Comparison of ENCODE assay signal across 8 cellular contexts in genomic region chr5:111461261-111461671, GRCh38. TPM values are rescaled to one million over a fixed set of nuclear protein-coding genes. Genes with fewer than 3 reads are reported as not detected.
DNase-seq lines count a peak whose midpoint lies in the region; ATAC-seq and TF ChIP-seq lines count a peak whose summit lies in the region.

No MANE protein-coding gene starts in this region.

- intact Hi-C loops in CD8-positive, alpha-beta T cell (cut with DNase I, micrococcal nuclease): no loop called here
- intact Hi-C loops in CD4-positive, alpha-beta memory T cell (cut with micrococcal nuclease): no loop called here

- DNase-seq in CD8-positive, alpha-beta T cell: no peak
- DNase-seq in H7 (peak; percentile 60), SK-MEL-5 (ENCODE audit: low read depth, low spot score) (peak; percentile 80), iPS-NIHi7 (ENCODE audit: extremely low spot score) (peak; percentile 79), NCI-H187 (lab: John Stamatoyannopoulos, UW) (no peak)
- no peak for DNase-seq in CD4-positive, alpha-beta memory T cell

- H3K9me3 ChIP-seq in CD8-positive, alpha-beta T cell (ENCODE audit: low read length): no peaks in the 10 kb centered on the region
- H3K9me3 ChIP-seq in CD4-positive, alpha-beta memory T cell (ENCODE audit: control insufficient read depth in 1 of 2, low read length in 2 of 2): no peaks in the 10 kb centered on the region

- peaks cover 2% of the 10 kb centered on the region for H3K9me3 Mint-ChIP-seq in CD8-positive, alpha-beta T cell
- no peaks in the 10 kb centered on the region for H3K9me3 Mint-ChIP-seq in CD4-positive, alpha-beta memory T cell

- POLR2A ChIA-PET in CD8-positive, alpha-beta T cell (lab: Charles Lee): no interaction called here
- POLR2A ChIA-PET in CD4-positive, alpha-beta memory T cell (lab: Charles Lee; ENCODE audit: partially characterized antibody): no interaction called here

- no peaks in the 10 kb centered on the region for H3K27me3 Mint-ChIP-seq in CD8-positive, alpha-beta T cell (ENCODE audit: low read depth)
- H3K27me3 Mint-ChIP-seq in CD4-positive, alpha-beta memory T cell: no peaks in the 10 kb centered on the region

- H3K36me3 Mint-ChIP-seq in CD8-positive, alpha-beta T cell: peaks cover 66% of the 10 kb centered on the region
- peaks cover 38 to 60% of the 10 kb centered on the region in 2 donors for H3K36me3 Mint-ChIP-seq in CD4-positive, alpha-beta memory T cell

- H3K27ac ChIP-seq in CD8-positive, alpha-beta T cell (ENCODE audit: low read depth, low read length): no peak overlapping the region
- no peak overlapping the region for H3K27ac ChIP-seq in CD4-positive, alpha-beta memory T cell (ENCODE audit: low read depth, low read length)

- in situ Hi-C loops in SK-MEL-5 (cut with HindIII; ENCODE audit: low pct_unique_long_range_greater_than_20kb, low sequenced_read_pairs): no loop called here

- TF ChIP-seq CTCF in CD8-positive, alpha-beta T cell (IDR thresholded peaks at IDR 0.05): no peak

- no peaks in the 10 kb centered on the region for H3K4me1 ChIP-seq in CD8-positive, alpha-beta T cell (ENCODE audit: insufficient read depth, low read length)
- H3K4me1 ChIP-seq in CD4-positive, alpha-beta memory T cell (ENCODE audit: insufficient read depth, low read length): no peaks in the 10 kb centered on the region

- no peak overlapping the region for H3K4me3 ChIP-seq in CD8-positive, alpha-beta T cell (ENCODE audit: low read depth, low read length)
- no peak overlapping the region for H3K4me3 ChIP-seq in H7 (ENCODE audit: insufficient read depth, low read depth, low read length)
- H3K4me3 ChIP-seq in CD4-positive, alpha-beta memory T cell (ENCODE audit: low read length in 2 of 2): no peak overlapping the region

- H3K27me3 ChIP-seq in CD8-positive, alpha-beta T cell (ENCODE audit: insufficient read depth, low read length): no peaks in the 10 kb centered on the region
- no peaks in the 10 kb centered on the region for H3K27me3 ChIP-seq in H7 (ENCODE audit: control insufficient read depth, insufficient read depth, low read length)
- H3K27me3 ChIP-seq in CD4-positive, alpha-beta memory T cell (ENCODE audit: insufficient read depth, low read length): no peaks in the 10 kb centered on the region

- CTCF ChIA-PET in CD8-positive, alpha-beta T cell (lab: Charles Lee): interaction anchor here (0.6 kb wide), 1 partner anchor 15 kb away, joined by 3 read pairs; no protein-coding TSS in a partner anchor
- CTCF ChIA-PET in CD4-positive, alpha-beta memory T cell (lab: Charles Lee; ENCODE audit: partially characterized antibody): interaction anchor here (1.1 kb wide), 1 partner anchor 17 kb away, joined by 3 read pairs; no protein-coding TSS in a partner anchor

- H3K36me3 ChIP-seq in CD8-positive, alpha-beta T cell (ENCODE audit: insufficient read depth, low read length): no peaks in the 10 kb centered on the region
- no peaks in the 10 kb centered on the region for H3K36me3 ChIP-seq in H7 (replicated peaks; ENCODE audit: control insufficient read depth, insufficient read depth, low read length)
- peaks cover 4% of the 10 kb centered on the region for H3K36me3 ChIP-seq in CD4-positive, alpha-beta memory T cell (ENCODE audit: insufficient read depth, low read length)

- H3K4me3 Mint-ChIP-seq in CD8-positive, alpha-beta T cell: no peak overlapping the region
- no peak overlapping the region for H3K4me3 Mint-ChIP-seq in CD4-positive, alpha-beta memory T cell

- peak overlapping the region; percentile 47 for H3K27ac Mint-ChIP-seq in CD8-positive, alpha-beta T cell
- no peak overlapping the region for H3K27ac Mint-ChIP-seq in CD4-positive, alpha-beta memory T cell

- no peak for ATAC-seq in CD8-positive, alpha-beta T cell
- ATAC-seq in HG03108 (IDR thresholded peaks at IDR 0.05; ENCODE audit: unreplicated experiment) (no peak), HG03039 (IDR thresholded peaks at IDR 0.05; ENCODE audit: unreplicated experiment) (no peak)

- peaks cover 25% of the 10 kb centered on the region for H3K4me1 Mint-ChIP-seq in CD8-positive, alpha-beta T cell (ENCODE audit: low read depth)
- peaks cover 0 to 18% (median 8%) of the 10 kb centered on the region in 4 donors for H3K4me1 Mint-ChIP-seq in CD4-positive, alpha-beta memory T cell

RNA-seq across cellular contexts. Expression of gene STARD4, which starts 51.1 kb away (rescaled TPM):
- total RNA-seq in CD8-positive, alpha-beta T cell: 10 to 100 TPM; 31.7 to 32.4 TPM
- total RNA-seq in H7 (2014; rRNA removed; shearing (Covaris generic)): 41.0 and 70.7 TPM in 2 replicates
- 53.5 and 53.7 TPM in 2 replicates for total RNA-seq in SK-MEL-5 (2014; rRNA removed; shearing (Covaris generic))
- polyA plus RNA-seq in SK-MEL-5 (2015; cell fraction: cytosol; rRNA removed): 22.9 and 40.1 TPM in 2 replicates
- polyA plus RNA-seq in SK-MEL-5 (2015; cell fraction: nucleus; rRNA removed): 73.3 and 83.0 TPM in 2 replicates
- 10 to 100 TPM; 12.4 to 17.2 TPM for total RNA-seq in CD4-positive, alpha-beta memory T cell
- 1 to 10 TPM; 4.5 to 5.5 TPM for polyA plus RNA-seq in CD4-positive, alpha-beta memory T cell

Comparison
In these comparisons a context has a peak if more than half of its experiments do, and no peak if none do; other contexts are left out.
1. DNase-seq: peak in H7 (single experiment), SK-MEL-5 (single experiment) and iPS-NIHi7 (single experiment); none in CD8-positive, alpha-beta T cell (0 of 7), CD4-positive, alpha-beta memory T cell (0 of 5) and NCI-H187 (0 of 2).